ENCODE assay signal across 10 cellular contexts in genomic region chr14:60758875-60759274, GRCh38. TPM values are rescaled to one million over a fixed set of nuclear protein-coding genes. Genes with fewer than 3 reads are reported as not detected.
A peak's percentile ranks its signal among the peaks of the same experiment; 100 is the strongest.
DNase-seq lines count a peak whose midpoint lies in the region; ATAC-seq, FAIRE-seq and TF ChIP-seq lines count a peak whose summit lies in the region.
"Had no signal": no experiment of that assay in that cellular context is flagged by ENCODE, and none has a peak within 500 bp of the region (broad histone marks: within the 10 kb centered on the region; RNA-seq: fewer than 3 reads in every experiment).

No MANE protein-coding gene starts in this region.

- H3K27ac ChIP-seq in HUES48 (ENCODE audit: low read depth, low read length): peak overlapping the region; percentile 87
- H3K27ac ChIP-seq in parathyroid adenoma: peak overlapping the region; percentile 10
- H3K27ac ChIP-seq in transverse colon: no peak overlapping the region
- H3K27ac ChIP-seq: tibial artery had no signal

- H3K4me3 ChIP-seq in HUES48 (ENCODE audit: low read depth, low read length) (no peak overlapping the region), parathyroid adenoma (ENCODE audit: low read depth, low read length) (no peak overlapping the region), transverse colon (no peak overlapping the region)
- H3K4me3 ChIP-seq: tibial artery had no signal

- H3K9me3 Mint-ChIP-seq in activated CD4-positive, alpha-beta T cell treated with anti-CD3 and anti-CD28 coated beads, Interleukin-2, amount 10 ng/mL, durations not matched to agents 24 days and 14 days: no peaks in the 10 kb centered on the region
- H3K9me3 Mint-ChIP-seq in activated T-helper 17 cell treated with anti-CD3 and anti-CD28 coated beads, Interleukin-2, amount 50 U/mL, for 72 hours: no peaks in the 10 kb centered on the region

- ATAC-seq in activated T-helper 17 cell treated with anti-CD3 and anti-CD28 coated beads, Interleukin-2, amount 50 U/mL, for 72 hours (replicated peaks): no peak

- H3K9me3 ChIP-seq in HUES48 (ENCODE audit: control insufficient read depth, insufficient read depth, low read length) (no peaks in the 10 kb centered on the region), parathyroid adenoma (ENCODE audit: control insufficient read depth, low read length) (no peaks in the 10 kb centered on the region), transverse colon (no peaks in the 10 kb centered on the region)
- H3K9me3 ChIP-seq: tibial artery had no signal

- DNase-seq in activated CD4-positive, alpha-beta T cell treated with anti-CD3 and anti-CD28 coated beads, Interleukin-2, amount 10 ng/mL, durations not matched to agents 24 days and 14 days: no peak
- DNase-seq in activated CD4-positive, alpha-beta T cell treated with anti-CD3 and anti-CD28 coated beads for 1 hour: no peak
- DNase-seq in frontal cortex (ENCODE audit: low spot score in 2 of 2) (no peak), transverse colon (no peak), NCI-H446 treated with DMSO at 0.1 percent for 48 hours (lab: John Stamatoyannopoulos, UW) (no peak)
- DNase-seq: NCI-H524 treated with DMSO at 0.1 percent for 48 hours, tibial artery had no signal

- no peak overlapping the region for H3K4me2 ChIP-seq in parathyroid adenoma (ENCODE audit: low read length)

- TF ChIP-seq EP300 in transverse colon (IDR thresholded peaks at IDR 0.05; ENCODE audit: low read depth): no peak

- in situ Hi-C loops in transverse colon (cut with MboI; ENCODE audit: low pct_ligation_motif_present in 1 of 4, low pct_unique_long_range_greater_than_20kb in 1 of 4, low sequenced_read_pairs in 3 of 4): no loop called here

- H3K4me3 Mint-ChIP-seq in activated CD4-positive, alpha-beta T cell treated with anti-CD3 and anti-CD28 coated beads, Interleukin-2, amount 10 ng/mL, durations not matched to agents 24 days and 14 days: peak overlapping the region; percentile 60
- H3K4me3 Mint-ChIP-seq in activated T-helper 17 cell treated with anti-CD3 and anti-CD28 coated beads, Interleukin-2, amount 50 U/mL, for 72 hours: no peak overlapping the region

- H3K4me1 ChIP-seq in HUES48 (ENCODE audit: control insufficient read depth, insufficient read depth, low read length) (peaks cover 65% of the 10 kb centered on the region), parathyroid adenoma (peaks cover 26% of the 10 kb centered on the region), transverse colon (peaks cover 0 to 21% (median 0%) of the 10 kb centered on the region in 4 donors)

- no peaks in the 10 kb centered on the region for H3K27me3 ChIP-seq in HUES48 (ENCODE audit: control insufficient read depth, insufficient read depth, low read length)
- H3K27me3 ChIP-seq in parathyroid adenoma (ENCODE audit: control insufficient read depth, insufficient read depth, low read length): no peaks in the 10 kb centered on the region
- no peaks in the 10 kb centered on the region for H3K27me3 ChIP-seq in transverse colon
- H3K27me3 ChIP-seq: tibial artery had no signal

- TF ChIP-seq CTCF in parathyroid adenoma (IDR thresholded peaks at IDR 0.05) (no peak), transverse colon (IDR thresholded peaks at IDR 0.05) (no peak)

- 58 to 62% methylated on average over 2 of the region's 2 CpGs for WGBS in transverse colon (ENCODE audit: low coverage in 1 of 2), 2 donors

- H3K9ac ChIP-seq in HUES48 (ENCODE audit: low read depth, low read length): no peak overlapping the region
- H3K9ac ChIP-seq in parathyroid adenoma: no peak overlapping the region

- intact Hi-C loops in activated CD4-positive, alpha-beta T cell treated with anti-CD3 and anti-CD28 coated beads, Interleukin-2, amount 10 ng/mL, durations not matched to agents 24 days and 14 days (cut with micrococcal nuclease): loop anchor here (10.0 kb wide), 3 partner anchors 424 to 664 kb away; partner anchors contain the start of gene PCNX4
- intact Hi-C loops in transverse colon (cut with DNase I; ENCODE audit: low total_unique reads): no loop called here

- H3K36me3 ChIP-seq in HUES48 (ENCODE audit: control insufficient read depth, insufficient read depth, low read length) (no peaks in the 10 kb centered on the region), parathyroid adenoma (ENCODE audit: control insufficient read depth, insufficient read depth, low read length) (no peaks in the 10 kb centered on the region), transverse colon (no peaks in the 10 kb centered on the region)

- peaks cover 32% of the 10 kb centered on the region for H3K79me2 ChIP-seq in parathyroid adenoma

- FAIRE-seq in frontal cortex (lab: Jason Lieb, UNC): no peak

- H3K27me3 Mint-ChIP-seq in activated CD4-positive, alpha-beta T cell treated with anti-CD3 and anti-CD28 coated beads, Interleukin-2, amount 10 ng/mL, durations not matched to agents 24 days and 14 days: peaks cover 3% of the 10 kb centered on the region
- no peaks in the 10 kb centered on the region for H3K27me3 Mint-ChIP-seq in activated T-helper 17 cell treated with anti-CD3 and anti-CD28 coated beads, Interleukin-2, amount 50 U/mL, for 72 hours

- no peak for TF ChIP-seq POLR2A in transverse colon (IDR thresholded peaks at IDR 0.05)

- no peak overlapping the region for H2AFZ ChIP-seq in parathyroid adenoma

- H3K4me1 Mint-ChIP-seq in activated CD4-positive, alpha-beta T cell treated with anti-CD3 and anti-CD28 coated beads, Interleukin-2, amount 10 ng/mL, durations not matched to agents 24 days and 14 days: peaks cover 45% of the 10 kb centered on the region
- H3K4me1 Mint-ChIP-seq in activated T-helper 17 cell treated with anti-CD3 and anti-CD28 coated beads, Interleukin-2, amount 50 U/mL, for 72 hours: peaks cover 24% of the 10 kb centered on the region

- H3K36me3 Mint-ChIP-seq in activated CD4-positive, alpha-beta T cell treated with anti-CD3 and anti-CD28 coated beads, Interleukin-2, amount 10 ng/mL, durations not matched to agents 24 days and 14 days (ENCODE audit: low read depth): peaks cover 10% of the 10 kb centered on the region
- H3K36me3 Mint-ChIP-seq in activated T-helper 17 cell treated with anti-CD3 and anti-CD28 coated beads, Interleukin-2, amount 50 U/mL, for 72 hours (ENCODE audit: low read depth): no peaks in the 10 kb centered on the region

- H3K27ac Mint-ChIP-seq in activated CD4-positive, alpha-beta T cell treated with anti-CD3 and anti-CD28 coated beads, Interleukin-2, amount 10 ng/mL, durations not matched to agents 24 days and 14 days: no peak overlapping the region
- H3K27ac Mint-ChIP-seq in activated T-helper 17 cell treated with anti-CD3 and anti-CD28 coated beads, Interleukin-2, amount 50 U/mL, for 72 hours: peak overlapping the region; percentile 30

RNA-seq across cellular contexts. Expression of gene MNAT1, which starts 24.3 kb away (rescaled TPM):
- total RNA-seq in activated CD4-positive, alpha-beta T cell treated with anti-CD3 and anti-CD28 coated beads, Interleukin-2, amount 10 ng/mL, durations not matched to agents 24 days and 14 days: 42.6 and 45.0 TPM in 2 replicates
- total RNA-seq in activated T-helper 17 cell treated with anti-CD3 and anti-CD28 coated beads, Interleukin-2, amount 50 U/mL, for 72 hours: 10 to 100 TPM; 13.4 to 29.9 TPM
- 76.2 TPM for total RNA-seq in frontal cortex
- total RNA-seq in transverse colon: 10 to 100 TPM in 3 of 4 donors, 1 to 10 TPM in 1; 4.2 to 30.3 (median 17.8) TPM

RNA-seq across cellular contexts. Expression of gene SIX4, which starts 34.7 kb away (rescaled TPM):
- 0.23 and 0.52 TPM in 2 replicates for total RNA-seq in activated CD4-positive, alpha-beta T cell treated with anti-CD3 and anti-CD28 coated beads, Interleukin-2, amount 10 ng/mL, durations not matched to agents 24 days and 14 days
- under 1 TPM in 1 of 2 donors, not detected in 1; 0.54 TPM for total RNA-seq in activated T-helper 17 cell treated with anti-CD3 and anti-CD28 coated beads, Interleukin-2, amount 50 U/mL, for 72 hours
- 0.41 TPM for total RNA-seq in frontal cortex
- under 1 TPM in 2 of 4 donors, not detected in 2; 0.32 to 0.55 TPM for total RNA-seq in transverse colon

Comparison
In these comparisons a context has a peak if more than half of its experiments do, and no peak if none do; other contexts are left out.
1. H3K27ac ChIP-seq: peak in HUES48 (single experiment) and parathyroid adenoma (single experiment); none in transverse colon (0 of 4).